ENCODE assay signal across 1 cellular context in the genomic region with DNA sequence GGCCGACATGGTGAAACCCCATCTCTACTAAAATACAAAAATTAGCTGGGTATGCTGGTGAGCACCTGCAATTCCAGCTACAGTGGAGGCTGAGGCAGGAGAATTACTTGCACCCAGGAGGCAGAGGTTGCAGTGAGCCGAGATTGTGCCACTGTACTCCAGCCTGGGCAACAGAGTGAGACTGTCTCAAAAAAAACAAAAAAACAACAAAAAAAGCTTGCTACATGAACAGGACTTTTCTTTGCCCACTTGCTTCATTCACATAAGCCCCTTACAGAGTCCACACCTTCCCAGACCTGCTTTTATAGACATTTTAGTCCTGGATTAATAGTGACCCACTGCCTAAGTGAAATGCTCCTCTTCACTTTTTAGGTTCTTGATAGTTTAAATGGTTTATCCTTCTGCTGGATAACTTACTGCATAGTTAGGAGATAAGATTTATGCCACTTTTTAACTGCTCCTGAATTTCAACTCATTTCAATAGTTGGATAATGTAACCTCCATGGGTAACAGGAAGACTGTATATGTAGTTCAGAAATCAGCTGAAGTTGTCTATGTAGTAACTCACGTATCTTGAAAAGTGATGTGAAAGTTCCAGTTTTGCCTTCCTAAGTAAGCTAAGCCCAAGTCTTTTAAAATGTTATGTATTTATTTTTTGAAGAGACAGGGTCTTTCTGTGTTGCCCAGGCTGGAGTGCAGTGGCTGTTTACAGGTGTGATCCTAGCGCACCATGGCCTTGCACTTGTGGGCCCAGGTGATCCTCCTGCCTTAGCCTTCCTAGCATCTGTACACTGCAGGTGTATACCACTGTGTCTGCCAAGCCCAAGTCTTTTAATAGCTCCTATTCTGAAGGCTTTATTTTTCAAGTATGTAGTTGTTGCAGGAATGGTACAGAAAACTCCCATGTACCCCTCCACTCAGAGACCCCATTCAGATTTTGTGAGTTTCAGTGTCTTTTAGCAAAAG.
TF ChIP-seq lines count a peak whose summit lies in the region.

No MANE protein-coding gene starts in this region.

TF ChIP-seq in GM12878, 131 proteins besides CTCF, POLR2A, EP300 and RAD21:
- TF ChIP-seq SMARCA5 (IDR thresholded peaks at IDR 0.05) (no peak), CBX5 (IDR thresholded peaks at IDR 0.05; ENCODE audit: low read depth) (no peak), STAT3 (IDR thresholded peaks at IDR 0.05; ENCODE audit: low read depth, low read length) (no peak), RCOR1 (conservative IDR thresholded peaks at IDR 0.05; ENCODE audit: low read depth, low read length) (no peak), SMAD1 (IDR thresholded peaks at IDR 0.05; ENCODE audit: low read depth, partially characterized antibody) (no peak), TAF1 (IDR thresholded peaks at IDR 0.05; ENCODE audit: borderline replicate concordance, low read depth, low read length) (no peak), ETV6 (conservative IDR thresholded peaks at IDR 0.05 in 1 of 2, IDR thresholded peaks at IDR 0.05 in 1 of 2; ENCODE audit: borderline replicate concordance in 1 of 2, low read depth in 1 of 2) (no peak), SRF (IDR thresholded peaks at IDR 0.05; ENCODE audit: low read depth in 2 of 2, low read length in 2 of 2) (no peak), CBFB (IDR thresholded peaks at IDR 0.05; ENCODE audit: low read depth) (no peak), NRF1 (conservative IDR thresholded peaks at IDR 0.05; ENCODE audit: low read depth, low read length) (no peak), DPF2 (IDR thresholded peaks at IDR 0.05) (no peak), SIX5 (IDR thresholded peaks at IDR 0.05; ENCODE audit: low read depth, low read length, severe bottlenecking) (no peak), POLR2AphosphoS5 (IDR thresholded peaks at IDR 0.05; ENCODE audit: low read length) (peak; percentile 59), GATAD2B (conservative IDR thresholded peaks at IDR 0.05; ENCODE audit: low read depth) (no peak), POLR2AphosphoS2 (IDR thresholded peaks at IDR 0.05; ENCODE audit: low read depth, low read length) (peak; percentile 24; the same call in 1 of the 2 replicates), MTA2 (IDR thresholded peaks at IDR 0.05; ENCODE audit: low read depth) (no peak), FOXM1 (IDR thresholded peaks at IDR 0.05; ENCODE audit: low read depth, low read length) (no peak), TARDBP (IDR thresholded peaks at IDR 0.05; ENCODE audit: borderline replicate concordance) (0 out of 2 replicates have a peak, but pooled peaks have one; percentile 11), GABPA (IDR thresholded peaks at IDR 0.05; ENCODE audit: low read depth) (no peak), YBX1 (IDR thresholded peaks at IDR 0.05) (no peak), PAX8 (IDR thresholded peaks at IDR 0.05) (no peak), EED (IDR thresholded peaks at IDR 0.05; ENCODE audit: low read depth) (no peak), NFYA (IDR thresholded peaks at IDR 0.05; ENCODE audit: borderline replicate concordance, low read depth, low read length) (no peak), PAX5 (IDR thresholded peaks at IDR 0.05; ENCODE audit: borderline replicate concordance, low read depth, low read length) (no peak), SUZ12 (IDR thresholded peaks at IDR 0.05; ENCODE audit: unreplicated experiment) (no peak), SMAD5 (IDR thresholded peaks at IDR 0.05; ENCODE audit: low read depth) (0 out of 2 replicates have a peak, but pooled peaks have one; percentile 34)
- TF ChIP-seq, protein P1, sequence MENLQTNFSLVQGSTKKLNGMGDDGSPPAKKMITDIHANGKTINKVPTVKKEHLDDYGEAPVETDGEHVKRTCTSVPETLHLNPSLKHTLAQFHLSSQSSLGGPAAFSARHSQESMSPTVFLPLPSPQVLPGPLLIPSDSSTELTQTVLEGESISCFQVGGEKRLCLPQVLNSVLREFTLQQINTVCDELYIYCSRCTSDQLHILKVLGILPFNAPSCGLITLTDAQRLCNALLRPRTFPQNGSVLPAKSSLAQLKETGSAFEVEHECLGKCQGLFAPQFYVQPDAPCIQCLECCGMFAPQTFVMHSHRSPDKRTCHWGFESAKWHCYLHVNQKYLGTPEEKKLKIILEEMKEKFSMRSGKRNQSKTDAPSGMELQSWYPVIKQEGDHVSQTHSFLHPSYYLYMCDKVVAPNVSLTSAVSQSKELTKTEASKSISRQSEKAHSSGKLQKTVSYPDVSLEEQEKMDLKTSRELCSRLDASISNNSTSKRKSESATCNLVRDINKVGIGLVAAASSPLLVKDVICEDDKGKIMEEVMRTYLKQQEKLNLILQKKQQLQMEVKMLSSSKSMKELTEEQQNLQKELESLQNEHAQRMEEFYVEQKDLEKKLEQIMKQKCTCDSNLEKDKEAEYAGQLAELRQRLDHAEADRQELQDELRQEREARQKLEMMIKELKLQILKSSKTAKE (IDR thresholded peaks at IDR 0.05; ENCODE audit: low read depth, poor library complexity, severe bottlenecking) = no peak
- TF ChIP-seq, protein P2, sequence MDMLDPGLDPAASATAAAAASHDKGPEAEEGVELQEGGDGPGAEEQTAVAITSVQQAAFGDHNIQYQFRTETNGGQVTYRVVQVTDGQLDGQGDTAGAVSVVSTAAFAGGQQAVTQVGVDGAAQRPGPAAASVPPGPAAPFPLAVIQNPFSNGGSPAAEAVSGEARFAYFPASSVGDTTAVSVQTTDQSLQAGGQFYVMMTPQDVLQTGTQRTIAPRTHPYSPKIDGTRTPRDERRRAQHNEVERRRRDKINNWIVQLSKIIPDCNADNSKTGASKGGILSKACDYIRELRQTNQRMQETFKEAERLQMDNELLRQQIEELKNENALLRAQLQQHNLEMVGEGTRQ (IDR thresholded peaks at IDR 0.05; ENCODE audit: borderline replicate concordance, low read depth, low read length) = no peak
- TF ChIP-seq, protein P3, sequence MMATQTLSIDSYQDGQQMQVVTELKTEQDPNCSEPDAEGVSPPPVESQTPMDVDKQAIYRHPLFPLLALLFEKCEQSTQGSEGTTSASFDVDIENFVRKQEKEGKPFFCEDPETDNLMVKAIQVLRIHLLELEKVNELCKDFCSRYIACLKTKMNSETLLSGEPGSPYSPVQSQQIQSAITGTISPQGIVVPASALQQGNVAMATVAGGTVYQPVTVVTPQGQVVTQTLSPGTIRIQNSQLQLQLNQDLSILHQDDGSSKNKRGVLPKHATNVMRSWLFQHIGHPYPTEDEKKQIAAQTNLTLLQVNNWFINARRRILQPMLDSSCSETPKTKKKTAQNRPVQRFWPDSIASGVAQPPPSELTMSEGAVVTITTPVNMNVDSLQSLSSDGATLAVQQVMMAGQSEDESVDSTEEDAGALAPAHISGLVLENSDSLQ (IDR thresholded peaks at IDR 0.05) = no peak
- TF ChIP-seq, protein P4, sequence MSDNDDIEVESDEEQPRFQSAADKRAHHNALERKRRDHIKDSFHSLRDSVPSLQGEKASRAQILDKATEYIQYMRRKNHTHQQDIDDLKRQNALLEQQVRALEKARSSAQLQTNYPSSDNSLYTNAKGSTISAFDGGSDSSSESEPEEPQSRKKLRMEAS (IDR thresholded peaks at IDR 0.05; ENCODE audit: low read depth, low read length) = no peak
- TF ChIP-seq, protein P5, sequence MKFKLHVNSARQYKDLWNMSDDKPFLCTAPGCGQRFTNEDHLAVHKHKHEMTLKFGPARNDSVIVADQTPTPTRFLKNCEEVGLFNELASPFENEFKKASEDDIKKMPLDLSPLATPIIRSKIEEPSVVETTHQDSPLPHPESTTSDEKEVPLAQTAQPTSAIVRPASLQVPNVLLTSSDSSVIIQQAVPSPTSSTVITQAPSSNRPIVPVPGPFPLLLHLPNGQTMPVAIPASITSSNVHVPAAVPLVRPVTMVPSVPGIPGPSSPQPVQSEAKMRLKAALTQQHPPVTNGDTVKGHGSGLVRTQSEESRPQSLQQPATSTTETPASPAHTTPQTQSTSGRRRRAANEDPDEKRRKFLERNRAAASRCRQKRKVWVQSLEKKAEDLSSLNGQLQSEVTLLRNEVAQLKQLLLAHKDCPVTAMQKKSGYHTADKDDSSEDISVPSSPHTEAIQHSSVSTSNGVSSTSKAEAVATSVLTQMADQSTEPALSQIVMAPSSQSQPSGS (IDR thresholded peaks at IDR 0.05; ENCODE audit: low read length) = peak; percentile 33; the same call in 1 of the 2 replicates
- TF ChIP-seq, protein P6, sequence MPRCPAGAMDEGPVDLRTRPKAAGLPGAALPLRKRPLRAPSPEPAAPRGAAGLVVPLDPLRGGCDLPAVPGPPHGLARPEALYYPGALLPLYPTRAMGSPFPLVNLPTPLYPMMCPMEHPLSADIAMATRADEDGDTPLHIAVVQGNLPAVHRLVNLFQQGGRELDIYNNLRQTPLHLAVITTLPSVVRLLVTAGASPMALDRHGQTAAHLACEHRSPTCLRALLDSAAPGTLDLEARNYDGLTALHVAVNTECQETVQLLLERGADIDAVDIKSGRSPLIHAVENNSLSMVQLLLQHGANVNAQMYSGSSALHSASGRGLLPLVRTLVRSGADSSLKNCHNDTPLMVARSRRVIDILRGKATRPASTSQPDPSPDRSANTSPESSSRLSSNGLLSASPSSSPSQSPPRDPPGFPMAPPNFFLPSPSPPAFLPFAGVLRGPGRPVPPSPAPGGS (IDR thresholded peaks at IDR 0.05; ENCODE audit: borderline replicate concordance, insufficient read depth, low read depth, low read length, poor library complexity, severe bottlenecking) = peak; percentile 10
- TF ChIP-seq, protein P7, sequence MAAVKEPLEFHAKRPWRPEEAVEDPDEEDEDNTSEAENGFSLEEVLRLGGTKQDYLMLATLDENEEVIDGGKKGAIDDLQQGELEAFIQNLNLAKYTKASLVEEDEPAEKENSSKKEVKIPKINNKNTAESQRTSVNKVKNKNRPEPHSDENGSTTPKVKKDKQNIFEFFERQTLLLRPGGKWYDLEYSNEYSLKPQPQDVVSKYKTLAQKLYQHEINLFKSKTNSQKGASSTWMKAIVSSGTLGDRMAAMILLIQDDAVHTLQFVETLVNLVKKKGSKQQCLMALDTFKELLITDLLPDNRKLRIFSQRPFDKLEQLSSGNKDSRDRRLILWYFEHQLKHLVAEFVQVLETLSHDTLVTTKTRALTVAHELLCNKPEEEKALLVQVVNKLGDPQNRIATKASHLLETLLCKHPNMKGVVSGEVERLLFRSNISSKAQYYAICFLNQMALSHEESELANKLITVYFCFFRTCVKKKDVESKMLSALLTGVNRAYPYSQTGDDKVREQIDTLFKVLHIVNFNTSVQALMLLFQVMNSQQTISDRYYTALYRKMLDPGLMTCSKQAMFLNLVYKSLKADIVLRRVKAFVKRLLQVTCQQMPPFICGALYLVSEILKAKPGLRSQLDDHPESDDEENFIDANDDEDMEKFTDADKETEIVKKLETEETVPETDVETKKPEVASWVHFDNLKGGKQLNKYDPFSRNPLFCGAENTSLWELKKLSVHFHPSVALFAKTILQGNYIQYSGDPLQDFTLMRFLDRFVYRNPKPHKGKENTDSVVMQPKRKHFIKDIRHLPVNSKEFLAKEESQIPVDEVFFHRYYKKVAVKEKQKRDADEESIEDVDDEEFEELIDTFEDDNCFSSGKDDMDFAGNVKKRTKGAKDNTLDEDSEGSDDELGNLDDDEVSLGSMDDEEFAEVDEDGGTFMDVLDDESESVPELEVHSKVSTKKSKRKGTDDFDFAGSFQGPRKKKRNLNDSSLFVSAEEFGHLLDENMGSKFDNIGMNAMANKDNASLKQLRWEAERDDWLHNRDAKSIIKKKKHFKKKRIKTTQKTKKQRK (IDR thresholded peaks at IDR 0.05; ENCODE audit: low read depth, low read length) = no peak
- TF ChIP-seq, protein P8, sequence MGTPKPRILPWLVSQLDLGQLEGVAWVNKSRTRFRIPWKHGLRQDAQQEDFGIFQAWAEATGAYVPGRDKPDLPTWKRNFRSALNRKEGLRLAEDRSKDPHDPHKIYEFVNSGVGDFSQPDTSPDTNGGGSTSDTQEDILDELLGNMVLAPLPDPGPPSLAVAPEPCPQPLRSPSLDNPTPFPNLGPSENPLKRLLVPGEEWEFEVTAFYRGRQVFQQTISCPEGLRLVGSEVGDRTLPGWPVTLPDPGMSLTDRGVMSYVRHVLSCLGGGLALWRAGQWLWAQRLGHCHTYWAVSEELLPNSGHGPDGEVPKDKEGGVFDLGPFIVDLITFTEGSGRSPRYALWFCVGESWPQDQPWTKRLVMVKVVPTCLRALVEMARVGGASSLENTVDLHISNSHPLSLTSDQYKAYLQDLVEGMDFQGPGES (IDR thresholded peaks at IDR 0.05) = no peak
